ENCODE assay signal across 9 cellular contexts in genomic region chr1:93672069-93672468, GRCh38. TPM values are rescaled to one million over a fixed set of nuclear protein-coding genes. Genes with fewer than 3 reads are reported as not detected.
A peak's percentile ranks its signal among the peaks of the same experiment; 100 is the strongest.
DNase-seq lines count a peak whose midpoint lies in the region; TF ChIP-seq lines count a peak whose summit lies in the region.
"Had no signal": no experiment of that assay in that cellular context is flagged by ENCODE, and none has a peak within 500 bp of the region (broad histone marks: within the 10 kb centered on the region; RNA-seq: fewer than 3 reads in every experiment).

No MANE protein-coding gene starts in this region.

- H3K36me3 ChIP-seq in mammary epithelial cell (ENCODE audit: insufficient read depth, low read length) (peaks cover 60% of the 10 kb centered on the region), transverse colon (no peaks in the 10 kb centered on the region)

- H2AFZ ChIP-seq in mammary epithelial cell (ENCODE audit: low read depth, low read length), result no peak overlapping the region

- H3K4me1 ChIP-seq in mammary epithelial cell (ENCODE audit: insufficient read depth, low read length) (peaks cover 70% of the 10 kb centered on the region), transverse colon (peaks cover 23 to 62% (median 35%) of the 10 kb centered on the region in 4 donors)

- H3K9me3 ChIP-seq in mammary epithelial cell (replicated peaks; ENCODE audit: insufficient read depth, low read length), result no peaks in the 10 kb centered on the region
- no peaks in the 10 kb centered on the region for H3K9me3 ChIP-seq in transverse colon

- H4K20me1 ChIP-seq in mammary epithelial cell (ENCODE audit: insufficient read depth, low read length), result peaks cover 27% of the 10 kb centered on the region

- dilution Hi-C loops in mammary epithelial cell (cut with HindIII; ENCODE audit: low sequenced_read_pairs), result loop anchor here (5.0 kb wide), 2 partner anchors 55 to 65 kb away; no protein-coding TSS in a partner anchor

- DNase-seq in LoVo (ENCODE audit: low spot score) (peak; percentile 90), mammary epithelial cell (peak; percentile 42), kidney tubule cell (ENCODE audit: low spot score) (peak; percentile 91), transverse colon (peak; percentile 82), GM10248 (ENCODE audit: extremely low spot score) (no peak), DMS114 treated with DMSO at 0.1 percent for 48 hours (lab: John Stamatoyannopoulos, UW; ENCODE audit: unreplicated experiment) (no peak)
- DNase-seq in stimulated activated naive CD4-positive, alpha-beta T cell (lab: John Stamatoyannopoulos, UW), result no peak
- no peak for DNase-seq in activated CD4-positive, alpha-beta T cell treated with anti-CD3 and anti-CD28 coated beads, Interleukin-2, amount 50 U/mL, for 4 hours
- DNase-seq: NCI-H1105 treated with DMSO at 0.1 percent for 48 hours had no signal

- no peak overlapping the region for H3K4me3 ChIP-seq in mammary epithelial cell (replicated peaks in 1 of 3; ENCODE audit: insufficient read depth in 1 of 3, low read depth in 2 of 3, low read length in 3 of 3)
- no peak overlapping the region for H3K4me3 ChIP-seq in transverse colon

- H3K27ac ChIP-seq in mammary epithelial cell (ENCODE audit: insufficient read depth, low read depth, low read length), result no peak overlapping the region
- H3K27ac ChIP-seq in transverse colon, result peak overlapping the region; percentile 67 to 74 (median 70)

- H3K27me3 ChIP-seq in mammary epithelial cell (ENCODE audit: insufficient read depth, low read length) (no peaks in the 10 kb centered on the region), transverse colon (no peaks in the 10 kb centered on the region)

- CTCF ChIA-PET in mammary epithelial cell (lab: Charles Lee; ENCODE audit: low non-redundant PET), result interaction anchor here (0.5 to 0.7 kb wide), 2 partner anchors 9 to 13 kb away, joined by 3 to 4 read pairs; no protein-coding TSS in a partner anchor
- CTCF ChIA-PET in GM10248 (lab: Yijun Ruan, JAX), result interaction anchor here (0.8 to 2.2 kb wide), 11 partner anchors 8 to 174 kb away, joined by 3 to 11 read pairs (median 4); no protein-coding TSS in a partner anchor

- peaks cover 98% of the 10 kb centered on the region for H3K79me2 ChIP-seq in mammary epithelial cell (ENCODE audit: insufficient read depth, low read length)

- WGBS in mammary epithelial cell (ENCODE audit: low coverage, missing lambda C conversion rate), result 92% methylated on average over 1 of the region's 1 CpG
- WGBS in transverse colon (ENCODE audit: low coverage in 1 of 2), 2 donors, result 13% methylated on average over 1 of the region's 1 CpG; no CpG with 5 or more reads in 1 of the 2 donors

- no peak for TF ChIP-seq CTCF in mammary epithelial cell (conservative IDR thresholded peaks at IDR 0.05 in 1 of 2, IDR thresholded peaks at IDR 0.05 in 1 of 2; ENCODE audit: extremely low read depth in 1 of 2, insufficient read depth in 1 of 2, low read depth in 1 of 2, low read length in 2 of 2)
- TF ChIP-seq CTCF in transverse colon (IDR thresholded peaks at IDR 0.05), result no peak
- TF ChIP-seq CTCF in GM10248 (IDR thresholded peaks at IDR 0.05; ENCODE audit: control extremely low read depth, extremely low read depth, low read depth, missing control alignments), result no peak

- TF ChIP-seq POLR2A in transverse colon (IDR thresholded peaks at IDR 0.05), result no peak

- H3K4me2 ChIP-seq in mammary epithelial cell (ENCODE audit: insufficient read depth, low read depth, low read length), result no peak overlapping the region

- intact Hi-C loops in mammary epithelial cell (cut with micrococcal nuclease) (no loop called here), transverse colon (cut with DNase I; ENCODE audit: low total_unique reads) (no loop called here)

- no TSS peak for BruUV-seq in mammary epithelial cell (replicated peaks; lab: Mats Ljungman, UMichigan)

- POLR2A ChIA-PET in GM10248 (lab: Yijun Ruan, JAX), result no interaction called here

- TF ChIP-seq EP300 in transverse colon (IDR thresholded peaks at IDR 0.05; ENCODE audit: low read depth), result no peak

- in situ Hi-C loops in mammary epithelial cell (cut with MboI; ENCODE audit: low sequenced_read_pairs in 2 of 2) (no loop called here), transverse colon (cut with MboI; ENCODE audit: low pct_ligation_motif_present in 1 of 4, low pct_unique_long_range_greater_than_20kb in 1 of 4, low sequenced_read_pairs in 3 of 4) (no loop called here)

- H3K9ac ChIP-seq in mammary epithelial cell (ENCODE audit: insufficient read depth, low read length), result no peak overlapping the region

RNA-seq across cellular contexts. Expression of gene BCAR3, which starts 9.6 kb away (rescaled TPM):
- total RNA-seq in mammary epithelial cell, result 100 to 1,000 TPM in 1 of 2 donors, 10 to 100 TPM in 1; 93.0 to 171 TPM
- 123 TPM for polyA plus RNA-seq in mammary epithelial cell
- polyA minus RNA-seq in mammary epithelial cell, result 185 TPM
- total RNA-seq in transverse colon, result 10 to 100 TPM; 12.3 to 71.7 (median 40.5) TPM

Comparison
In these comparisons a context has a peak if more than half of its experiments do, and no peak if none do; other contexts are left out.
1. DNase-seq: peak in LoVo (single experiment), mammary epithelial cell (single experiment), kidney tubule cell (single experiment) and transverse colon (single experiment); none in stimulated activated naive CD4-positive, alpha-beta T cell (0 of 6), GM10248 (single experiment), DMS114 treated with DMSO at 0.1 percent for 48 hours (single experiment) and activated CD4-positive, alpha-beta T cell treated with anti-CD3 and anti-CD28 coated beads, Interleukin-2, amount 50 U/mL, for 4 hours (0 of 2).